Comparison of ENCODE assay signal across 1 cellular context in genomic region chr1:204705888-204706837, GRCh38.
TF ChIP-seq lines count a peak whose summit lies in the region.

No MANE protein-coding gene starts in this region.

TF ChIP-seq in GM23338, 12 proteins besides CTCF, POLR2A, EP300 and RAD21:
- TF ChIP-seq ZNF462 (CRISPR knock-in tag; IDR thresholded peaks at IDR 0.05), result no peak
- no peak for TF ChIP-seq ETS1 (IDR thresholded peaks at IDR 0.05)
- TF ChIP-seq EZH2phosphoT487 (IDR thresholded peaks at IDR 0.05; ENCODE audit: unreplicated experiment), result no peak
- no peak for TF ChIP-seq CREB1 (CRISPR knock-in tag; IDR thresholded peaks at IDR 0.05; ENCODE audit: low read depth)
- no peak for TF ChIP-seq JUNB (IDR thresholded peaks at IDR 0.05; ENCODE audit: unreplicated experiment)
- TF ChIP-seq REST (IDR thresholded peaks at IDR 0.05; ENCODE audit: unreplicated experiment), result no peak
- no peak for TF ChIP-seq POLR2AphosphoS5 (IDR thresholded peaks at IDR 0.05; ENCODE audit: low read depth)
- no peak for TF ChIP-seq NANOG (IDR thresholded peaks at IDR 0.05; ENCODE audit: borderline replicate concordance)
- TF ChIP-seq ZNF331 (CRISPR knock-in tag; IDR thresholded peaks at IDR 0.05; ENCODE audit: low read depth), result no peak
